16 cellular contexts compared by ENCODE assay signal in genomic region chr12:27511031-27511722, GRCh38. TPM values are rescaled to one million over a fixed set of nuclear protein-coding genes. Genes with fewer than 3 reads are reported as not detected.
DNase-seq lines count a peak whose midpoint lies in the region; ATAC-seq and TF ChIP-seq lines count a peak whose summit lies in the region.
"Had no signal": no experiment of that assay in that cellular context is flagged by ENCODE, and none has a peak within 500 bp of the region (broad histone marks: within the 10 kb centered on the region; RNA-seq: fewer than 3 reads in every experiment).

No MANE protein-coding gene starts in this region.

- H3K4me3 Mint-ChIP-seq in type B pancreatic cell: peak overlapping the region; percentile 48

- no peaks in the 10 kb centered on the region for H3K9me3 Mint-ChIP-seq in type B pancreatic cell

- peak overlapping the region; percentile 88 for H3K27ac Mint-ChIP-seq in type B pancreatic cell

- peak; percentile 97 for DNase-seq in fibroblast of the aortic adventitia (ENCODE audit: low read depth)
- DNase-seq in myocyte (ENCODE audit: low read depth): peak; percentile 57
- no peak for DNase-seq in type B pancreatic cell (ENCODE audit: extremely low spot score, unreplicated experiment)
- no peak for DNase-seq in GOT3 (lab: John Stamatoyannopoulos, UW)
- DNase-seq: activated CD4-positive, CD25-positive, alpha-beta regulatory T cell; dermis blood vessel endothelial cell; foreskin keratinocyte; NCI-H1105; NCI-H510A treated with DMSO at 0.1 percent for 48 hours; Peyer's patch; stimulated activated CD4-positive, alpha-beta T cell treated with anti-CD3 and anti-CD28 coated beads, Interleukin-2, amount 100 ng/mL, for 48 hours had no signal

- TF ChIP-seq CTCF in fibroblast of the aortic adventitia (IDR thresholded peaks at IDR 0.05; ENCODE audit: insufficient read depth, low read length) (no peak), type B pancreatic cell (conservative IDR thresholded peaks at IDR 0.05) (no peak)

- no peaks in the 10 kb centered on the region for H3K27me3 Mint-ChIP-seq in type B pancreatic cell

- ATAC-seq in SK-N-SH treated with all-trans-retinoic acid at 6 μM for 48 hours: peak; percentile 88
- no peak for ATAC-seq in HG03025 (IDR thresholded peaks at IDR 0.05; ENCODE audit: low FRiP score, unreplicated experiment)
- no peak for ATAC-seq in GM21737 (IDR thresholded peaks at IDR 0.05; ENCODE audit: unreplicated experiment)
- ATAC-seq: foreskin keratinocyte, K562 had no signal

- peaks cover 3% of the 10 kb centered on the region for H3K36me3 Mint-ChIP-seq in type B pancreatic cell

- no peak overlapping the region for H3K4me3 ChIP-seq in fibroblast of the aortic adventitia (ENCODE audit: low read depth, low read length)
- H3K4me3 ChIP-seq: HAP-1, K562, Peyer's patch had no signal

- peaks cover 4% of the 10 kb centered on the region for H3K4me1 Mint-ChIP-seq in type B pancreatic cell (ENCODE audit: unreplicated experiment)

TF ChIP-seq in SK-N-SH treated with all-trans-retinoic acid at 6 μM for 48 hours, 23 proteins besides CTCF, POLR2A, EP300 and RAD21:
- TF ChIP-seq TOX (CRISPR knock-in tag; IDR thresholded peaks at IDR 0.05; ENCODE audit: borderline replicate concordance): no peak
- TF ChIP-seq POU6F1 (CRISPR knock-in tag; IDR thresholded peaks at IDR 0.05; ENCODE audit: borderline replicate concordance, low read depth): no peak
- no peak for TF ChIP-seq ZNF8 (CRISPR knock-in tag; IDR thresholded peaks at IDR 0.05)
- peak; percentile 81 for TF ChIP-seq ISL1 (CRISPR knock-in tag; IDR thresholded peaks at IDR 0.05)
- TF ChIP-seq TSHZ2 (CRISPR knock-in tag; IDR thresholded peaks at IDR 0.05): peak; percentile 43; the same call in 1 of the 2 replicates

RNA-seq across cellular contexts. Expression of gene PPFIBP1, which starts 12.8 kb away (rescaled TPM):
- 131 and 211 TPM in 2 replicates for total RNA-seq in fibroblast of the aortic adventitia (ENCODE audit: low replicate concordance)
- 63.6 and 103 TPM in 2 replicates for total RNA-seq in myocyte
- polyA plus RNA-seq in myocyte (2012): 66.2 TPM
- total RNA-seq in type B pancreatic cell (ENCODE audit: low replicate concordance): 68.3 and 118 TPM in 2 replicates

Comparison
In these comparisons a context has a peak if more than half of its experiments do, and no peak if none do; other contexts are left out.
1. DNase-seq: peak in fibroblast of the aortic adventitia (single experiment) and myocyte (single experiment); none in type B pancreatic cell (single experiment) and GOT3 (single experiment).